Comparison of ENCODE assay signal across 27 cellular contexts in genomic region chr12:131100031-131100674, GRCh38.
A peak's percentile ranks its signal among the peaks of the same experiment; 100 is the strongest.
DNase-seq lines count a peak whose midpoint lies in the region; ATAC-seq, FAIRE-seq and TF ChIP-seq lines count a peak whose summit lies in the region.
"Had no signal": no experiment of that assay in that cellular context is flagged by ENCODE, and none has a peak within 500 bp of the region (broad histone marks: within the 10 kb centered on the region; RNA-seq: fewer than 3 reads in every experiment).

No MANE protein-coding gene starts in this region.

- intact Hi-C loops in HepG2 (cut with micrococcal nuclease; ENCODE audit: unreplicated experiment) (loop anchor here (10.0 kb wide), 1 partner anchor 735 kb away; no protein-coding TSS in a partner anchor), right lobe of liver (cut with DNase I) (no loop called here), GM12878 (cut with micrococcal nuclease; ENCODE audit: unreplicated experiment) (loop anchor here (5.0 kb wide), 1 partner anchor 183 kb away; no protein-coding TSS in a partner anchor), sigmoid colon (cut with DNase I) (loop anchor here (10.0 kb wide), 2 partner anchors 185 to 735 kb away; no protein-coding TSS in a partner anchor)

- H4K20me1 ChIP-seq in HepG2 (ENCODE audit: insufficient read depth, low read length) (no peaks in the 10 kb centered on the region), GM12878 (ENCODE audit: control insufficient read depth, insufficient read depth) (no peaks in the 10 kb centered on the region)

- no peak for ATAC-seq in HepG2
- ATAC-seq in right lobe of liver = no peak
- no peak for ATAC-seq in GM12878
- no peak for ATAC-seq in GM21360 (IDR thresholded peaks at IDR 0.05; ENCODE audit: unreplicated experiment)
- ATAC-seq: GM23338, PC-3 had no signal

- H3K4me2 ChIP-seq in HepG2 (ENCODE audit: low read depth, low read length) (no peak overlapping the region), GM12878 (ENCODE audit: control insufficient read depth, insufficient read depth) (no peak overlapping the region)
- H3K4me2 ChIP-seq: GM23338, SK-N-SH had no signal

- no peak for DNase-seq in HepG2 (ENCODE audit: low spot score)
- DNase-seq in right lobe of liver = no peak
- DNase-seq in GM12878 (ENCODE audit: low read depth, low spot score) = no peak
- peak; percentile 12 for DNase-seq in mesenteric fat pad (ENCODE audit: low spot score)
- no peak for DNase-seq in activated T-cell treated with anti-CD3 and anti-CD28 coated beads, Interleukin-2, amount 50 U/mL, for 1 hour
- DNase-seq in sigmoid colon = no peak
- DNase-seq: AML-193; CD4-positive, alpha-beta T cell; Kasumi-1; NCI-H1092 treated with DMSO at 0.1 percent for 48 hours; NCI-H1436; NCI-H187; NCI-H2081 treated with DMSO at 0.1 percent for 48 hours; NCI-H2171; NCI-H226; NCI-H510A; NCI-H748 treated with DMSO at 0.1 percent for 48 hours; NK-92 treated with Interleukin-12 subunit alpha and Interleukin-12 subunit beta, amount 100 ng/mL, for 24 hours; PC-3; SK-N-SH had no signal

- TF ChIP-seq POLR2A in HepG2 (IDR thresholded peaks at IDR 0.05; ENCODE audit: insufficient read depth in 1 of 2, low read depth in 2 of 2, low read length in 2 of 2) (no peak), right lobe of liver (IDR thresholded peaks at IDR 0.05) (no peak), GM12878 (IDR thresholded peaks at IDR 0.05; ENCODE audit: low read depth, low read length) (no peak), sigmoid colon (IDR thresholded peaks at IDR 0.05) (no peak)

- POLR2A ChIA-PET in HepG2 (lab: Yijun Ruan, JAX) (no interaction called here), GM12878 (lab: Charles Lee) (no interaction called here)

- TF ChIP-seq CTCF in HepG2 (CRISPR knock-in tag; IDR thresholded peaks at IDR 0.05) (no peak), right lobe of liver (IDR thresholded peaks at IDR 0.05) (no peak), GM12878 (IDR thresholded peaks at IDR 0.05 in 2 of 3, conservative IDR thresholded peaks at IDR 0.05 in 1 of 3; ENCODE audit: control insufficient read depth in 2 of 3, extremely low read depth in 1 of 3, insufficient read depth in 1 of 3, low read depth in 3 of 3, low read length in 3 of 3) (no peak), sigmoid colon (IDR thresholded peaks at IDR 0.05) (no peak)

- H3K4me1 ChIP-seq in HepG2 (ENCODE audit: insufficient read depth, low read length) (peaks cover 5% of the 10 kb centered on the region; the same call in 1 of the 2 replicates), right lobe of liver (no peaks in the 10 kb centered on the region), GM12878 (ENCODE audit: control insufficient read depth, insufficient read depth, low read length) (peaks cover 36% of the 10 kb centered on the region), sigmoid colon (peaks cover 0 to 12% (median 7%) of the 10 kb centered on the region in 4 donors)
- H3K4me1 ChIP-seq: HAP-1 had no signal

- H3K36me3 ChIP-seq in HepG2 (replicated peaks in 1 of 2; ENCODE audit: control insufficient read depth in 1 of 2, insufficient read depth in 2 of 2, low read length in 2 of 2) (no peaks in the 10 kb centered on the region), right lobe of liver (no peaks in the 10 kb centered on the region), GM12878 (ENCODE audit: control insufficient read depth in 2 of 2, insufficient read depth in 2 of 2, low read length in 1 of 2) (no peaks in the 10 kb centered on the region), sigmoid colon (no peaks in the 10 kb centered on the region)
- H3K36me3 ChIP-seq: HAP-1 had no signal

- no peaks in the 10 kb centered on the region for H3K27me3 ChIP-seq in HepG2 (ENCODE audit: control insufficient read depth in 1 of 2, insufficient read depth in 2 of 2, low read length in 2 of 2)
- no peaks in the 10 kb centered on the region for H3K27me3 ChIP-seq in right lobe of liver
- H3K27me3 ChIP-seq in GM12878 (replicated peaks in 1 of 2; ENCODE audit: control insufficient read depth in 2 of 2, insufficient read depth in 2 of 2, low read length in 1 of 2) = no peaks in the 10 kb centered on the region
- no peaks in the 10 kb centered on the region for H3K27me3 ChIP-seq in sigmoid colon

- FAIRE-seq in HepG2 (lab: Jason Lieb, UNC) (no peak), GM12878 (lab: Jason Lieb, UNC) (no peak)
- FAIRE-seq: A204.1, D721Med had no signal

- SMC1A ChIA-PET in GM12878 (lab: Charles Lee; ENCODE audit: uncharacterized antibody, unreplicated experiment) = no interaction called here

- H3K9ac ChIP-seq in HepG2 (ENCODE audit: insufficient read depth, low read depth, low read length) (no peak overlapping the region), GM12878 (ENCODE audit: control insufficient read depth, insufficient read depth, low read length) (no peak overlapping the region)
- H3K9ac ChIP-seq: BLaER1 treated with 17β-estradiol and CSF1 and Interleukin-3, amounts not matched to agents 10 nM and 100 nM; SK-N-SH had no signal

- WGBS in HepG2 (ENCODE audit: low lambda C conversion rate) = 74% methylated on average over 5 of the region's 5 CpGs
- WGBS in right lobe of liver (ENCODE audit: insufficient coverage, low coverage, low lambda C conversion rate, missing lambda C conversion rate) = 94% methylated on average over 5 of the region's 5 CpGs
- WGBS in GM12878 (ENCODE audit: insufficient coverage, insufficient replicate concordance, low lambda C conversion rate, missing lambda C conversion rate) = 99% methylated on average over 5 of the region's 5 CpGs
- WGBS in sigmoid colon, 2 donors = 88 to 93% methylated on average over 5 of the region's 5 CpGs

- H2AFZ ChIP-seq in HepG2 (ENCODE audit: low read length) (no peak overlapping the region), GM12878 (ENCODE audit: control insufficient read depth, low read depth, low read length) (no peak overlapping the region)
- H2AFZ ChIP-seq: GM23338 had no signal

- BruUV-seq in HepG2 (replicated peaks; lab: Mats Ljungman, UMichigan) = no TSS peak
- TSS peak; percentile 54 for BruUV-seq in GM12878 (replicated peaks; lab: Mats Ljungman, UMichigan)

- in situ Hi-C loops in HepG2 (cut with HindIII; ENCODE audit: extremely low pct_ligation_motif_present, low pct_unique_long_range_greater_than_20kb) (loop anchor here (10.0 to 25.0 kb wide), 2 partner anchors 355 to 737 kb away; partner anchors contain the start of gene MMP17), GM12878 (cut with MboI) (loop anchor here (10.0 kb wide), 1 partner anchor 725 kb away; the partner anchor contains the start of gene MMP17)

- TF ChIP-seq EP300 in HepG2 (IDR thresholded peaks at IDR 0.05; ENCODE audit: low read depth in 2 of 2, low read length in 2 of 2) = no peak
- TF ChIP-seq EP300 in HepG2 (CRISPR knock-in tag; IDR thresholded peaks at IDR 0.05; ENCODE audit: borderline replicate concordance) = no peak
- no peak for TF ChIP-seq EP300 in GM12878 (IDR thresholded peaks at IDR 0.05; ENCODE audit: borderline replicate concordance in 1 of 2, control insufficient read depth in 1 of 2, low read depth in 2 of 2, low read length in 2 of 2)
- no peak for TF ChIP-seq EP300 in sigmoid colon (IDR thresholded peaks at IDR 0.05)

- RAD21 ChIA-PET in GM12878 (lab: Charles Lee; ENCODE audit: unreplicated experiment) = no interaction called here

- H3K27ac ChIP-seq in HepG2 (ENCODE audit: extremely low read length, insufficient read depth, low read length) (no peak overlapping the region), right lobe of liver (no peak overlapping the region), GM12878 (ENCODE audit: control insufficient read depth, insufficient read depth) (no peak overlapping the region), sigmoid colon (no peak overlapping the region)
- H3K27ac ChIP-seq: HL-60 had no signal

- TF ChIP-seq RAD21 in HepG2 (CRISPR knock-in tag; IDR thresholded peaks at IDR 0.05) (no peak), GM12878 (IDR thresholded peaks at IDR 0.05; ENCODE audit: insufficient read depth, low read depth, low read length) (no peak)

- H3K79me2 ChIP-seq in HepG2 (ENCODE audit: insufficient read depth, low read length) (no peaks in the 10 kb centered on the region), GM12878 (ENCODE audit: control insufficient read depth, insufficient read depth, low read length) (no peaks in the 10 kb centered on the region; the same call in 1 of the 2 replicates)

- CTCF ChIA-PET in HepG2 (lab: Yijun Ruan, JAX; ENCODE audit: low intra/inter-chr PET ratio, low total read pairs) = no interaction called here
- CTCF ChIA-PET in GM12878 (lab: Yijun Ruan, JAX) = interaction anchor here (2.4 kb wide), 1 partner anchor 32 kb away, joined by 18 read pairs; no protein-coding TSS in a partner anchor

- H3K4me3 ChIP-seq in HepG2 (replicated peaks in 1 of 3; ENCODE audit: insufficient read depth in 1 of 3, low read depth in 2 of 3, low read length in 3 of 3) (no peak overlapping the region), right lobe of liver (no peak overlapping the region), GM12878 (no peak overlapping the region), sigmoid colon (no peak overlapping the region)
- H3K4me3 ChIP-seq: BLaER1 treated with 17β-estradiol and CSF1 and Interleukin-3, amounts not matched to agents 10 nM and 100 nM; GM23338; HAP-1 had no signal

- no peaks in the 10 kb centered on the region for H3K9me3 ChIP-seq in HepG2 (ENCODE audit: low read length)
- no peaks in the 10 kb centered on the region for H3K9me3 ChIP-seq in right lobe of liver
- H3K9me3 ChIP-seq in GM12878 (replicated peaks; ENCODE audit: control insufficient read depth, insufficient read depth, low read length) = no peaks in the 10 kb centered on the region; the same call in 2 of the 3 replicates
- no peaks in the 10 kb centered on the region for H3K9me3 ChIP-seq in sigmoid colon
- H3K9me3 ChIP-seq: HAP-1, SK-N-SH had no signal

TF ChIP-seq in HepG2, 621 proteins besides CTCF, POLR2A, EP300 and RAD21 (continues in another document):
- TF ChIP-seq, protein P1, sequence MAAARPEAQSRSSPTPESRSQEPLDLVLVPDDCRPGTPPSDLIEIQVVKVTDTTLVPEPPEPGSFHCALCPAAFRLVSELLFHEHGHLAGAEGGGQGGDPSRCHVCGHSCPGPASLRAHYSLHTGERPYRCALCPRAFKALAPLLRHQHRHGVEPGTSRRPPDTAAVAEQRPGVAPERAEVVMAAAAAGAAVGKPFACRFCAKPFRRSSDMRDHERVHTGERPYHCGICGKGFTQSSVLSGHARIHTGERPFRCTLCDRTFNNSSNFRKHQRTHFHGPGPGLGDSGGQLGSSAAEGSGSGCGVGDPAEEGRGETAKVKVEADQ (CRISPR knock-in tag; IDR thresholded peaks at IDR 0.05; ENCODE audit: borderline replicate concordance) = no peak

TF ChIP-seq in GM12878, 131 proteins besides CTCF, POLR2A, EP300 and RAD21:
- peak; percentile 84; the same call in 1 of the 2 replicates for TF ChIP-seq HDGF (IDR thresholded peaks at IDR 0.05)
- no peak for TF ChIP-seq STAT3 (IDR thresholded peaks at IDR 0.05; ENCODE audit: low read depth, low read length)

Comparison
In these comparisons a context has a peak if more than half of its experiments do, and no peak if none do; other contexts are left out.
1. intact Hi-C loops: an anchor here in HepG2 (10.0 kb wide), GM12878 (5.0 kb wide) and sigmoid colon (10.0 kb wide); none called in right lobe of liver.
2. Of the 75 proteins assayed by ChIP-seq in both HepG2 and GM12878: peak only in HepG2: IKZF1; only in GM12878: none; in both: none; in neither: 74.